ENCODE assay signal across 18 cellular contexts in genomic region chr19:23699521-23699860, GRCh38. TPM values are rescaled to one million over a fixed set of nuclear protein-coding genes. Genes with fewer than 3 reads are reported as not detected.
DNase-seq lines count a peak whose midpoint lies in the region; ATAC-seq, FAIRE-seq and TF ChIP-seq lines count a peak whose summit lies in the region.
"Had no signal": no experiment of that assay in that cellular context is flagged by ENCODE, and none has a peak within 500 bp of the region (broad histone marks: within the 10 kb centered on the region; RNA-seq: fewer than 3 reads in every experiment).

No MANE protein-coding gene starts in this region.

- no peak for TF ChIP-seq EP300 in HepG2 (IDR thresholded peaks at IDR 0.05; ENCODE audit: low read depth in 2 of 2, low read length in 2 of 2)
- no peak for TF ChIP-seq EP300 in HepG2 (CRISPR knock-in tag; IDR thresholded peaks at IDR 0.05; ENCODE audit: borderline replicate concordance)

- no peak for TF ChIP-seq POLR2A in HepG2 (IDR thresholded peaks at IDR 0.05; ENCODE audit: insufficient read depth in 1 of 2, low read depth in 2 of 2, low read length in 2 of 2)
- no peak for TF ChIP-seq POLR2A in right lobe of liver (IDR thresholded peaks at IDR 0.05)
- no peak for TF ChIP-seq POLR2A in spleen (IDR thresholded peaks at IDR 0.05)

- H4K20me1 ChIP-seq in HepG2 (ENCODE audit: insufficient read depth, low read length) = no peaks in the 10 kb centered on the region
- H4K20me1 ChIP-seq in keratinocyte (ENCODE audit: control insufficient read depth, extremely low read depth, insufficient read depth, low read length) = no peaks in the 10 kb centered on the region

- no peak overlapping the region for H2AFZ ChIP-seq in HepG2 (ENCODE audit: low read length)
- peak overlapping the region; percentile 96 for H2AFZ ChIP-seq in keratinocyte (ENCODE audit: control insufficient read depth, low read length)

- intact Hi-C loops in HepG2 (cut with micrococcal nuclease; ENCODE audit: unreplicated experiment) = no loop called here
- intact Hi-C loops in right lobe of liver (cut with DNase I) = no loop called here
- intact Hi-C loops in spleen (cut with DNase I; ENCODE audit: low total_unique reads) = no loop called here

- ATAC-seq in HepG2 = peak; percentile 65
- ATAC-seq in right lobe of liver = no peak
- ATAC-seq in WTC11 = peak; percentile 67
- no peak for ATAC-seq in stimulated activated effector memory CD8-positive, alpha-beta T cell treated with anti-CD3 and anti-CD28 coated beads, Interleukin-12 subunit alpha, Interleukin-12 subunit beta, amount 100 ng/mL, for 72 hours
- no peak for ATAC-seq in HG03139 (IDR thresholded peaks at IDR 0.05; ENCODE audit: unreplicated experiment)
- ATAC-seq: activated CD8-positive, alpha-beta T cell treated with anti-CD3 and anti-CD28 coated beads, Interleukin-2, amount 10 ng/mL, durations not matched to agents 7 days and 5 days; stimulated activated naive B cell treated with anti-CD40 and anti-IgM and Interleukin-4, amounts not matched to agents 10 μg/mL and 1 μg/mL and 100 μg/mL, for 72 hours had no signal

- no peaks in the 10 kb centered on the region for H3K36me3 Mint-ChIP-seq in WTC11
- no peaks in the 10 kb centered on the region for H3K36me3 Mint-ChIP-seq in stimulated activated effector memory CD8-positive, alpha-beta T cell treated with anti-CD3 and anti-CD28 coated beads, Interleukin-12 subunit alpha, Interleukin-12 subunit beta, amount 100 ng/mL, for 72 hours
- H3K36me3 Mint-ChIP-seq: stimulated activated naive B cell treated with anti-CD40 and anti-IgM and Interleukin-4, amounts not matched to agents 10 μg/mL and 1 μg/mL and 100 μg/mL, for 72 hours had no signal

- no peak for DNase-seq in HepG2 (ENCODE audit: low spot score)
- no peak for DNase-seq in right lobe of liver
- DNase-seq in WTC11 (ENCODE audit: low spot score) = peak; percentile 17
- DNase-seq in keratinocyte (ENCODE audit: low read depth, low spot score) = no peak
- DNase-seq in stimulated activated effector memory CD8-positive, alpha-beta T cell treated with anti-CD3 and anti-CD28 coated beads, Interleukin-12 subunit alpha, Interleukin-12 subunit beta, amount 100 ng/mL, for 72 hours (ENCODE audit: low spot score in 2 of 2) = no peak
- DNase-seq in spleen = no peak
- DNase-seq in GM10248 (ENCODE audit: extremely low spot score) = no peak
- DNase-seq: activated CD8-positive, alpha-beta T cell treated with anti-CD3 and anti-CD28 coated beads, Interleukin-2, amount 10 ng/mL, durations not matched to agents 7 days and 5 days; anterior cingulate cortex; KBM-7; midbrain; stimulated activated naive B cell treated with anti-CD40 and anti-IgM and Interleukin-4, amounts not matched to agents 10 μg/mL and 1 μg/mL and 100 μg/mL, for 72 hours; upper lobe of right lung had no signal

- in situ Hi-C loops in HepG2 (cut with HindIII; ENCODE audit: extremely low pct_ligation_motif_present, low pct_unique_long_range_greater_than_20kb) = no loop called here

- H3K27ac Mint-ChIP-seq in WTC11 = no peak overlapping the region
- H3K27ac Mint-ChIP-seq in stimulated activated effector memory CD8-positive, alpha-beta T cell treated with anti-CD3 and anti-CD28 coated beads, Interleukin-12 subunit alpha, Interleukin-12 subunit beta, amount 100 ng/mL, for 72 hours = no peak overlapping the region
- H3K27ac Mint-ChIP-seq: activated CD8-positive, alpha-beta T cell treated with anti-CD3 and anti-CD28 coated beads, Interleukin-2, amount 10 ng/mL, durations not matched to agents 7 days and 5 days; activated T-helper 1 cell treated with anti-CD3 and anti-CD28 coated beads, Interleukin-12 subunit alpha, Interleukin-12 subunit beta, Interleukin-2, Interleukin-4 antibody, amounts not matched to agents 30 ng/mL and 10 ng/mL and 1 ng/mL, durations not matched to agents 14 hours and 24 hours and 36 hours; stimulated activated naive B cell treated with anti-CD40 and anti-IgM and Interleukin-4, amounts not matched to agents 10 μg/mL and 1 μg/mL and 100 μg/mL, for 72 hours had no signal

- H3K79me2 ChIP-seq in HepG2 (ENCODE audit: insufficient read depth, low read length) (no peaks in the 10 kb centered on the region), keratinocyte (ENCODE audit: control insufficient read depth, insufficient read depth, low read length) (no peaks in the 10 kb centered on the region)

- H3K9ac ChIP-seq in HepG2 (ENCODE audit: insufficient read depth, low read depth, low read length) (no peak overlapping the region), keratinocyte (ENCODE audit: control insufficient read depth, extremely low read depth, insufficient read depth, low read length) (peak overlapping the region; percentile 46)

- dilution Hi-C loops in keratinocyte (cut with MboI; ENCODE audit: extremely low pct_ligation_motif_present, low sequenced_read_pairs) = no loop called here

- no peak for TF ChIP-seq RAD21 in HepG2 (CRISPR knock-in tag; IDR thresholded peaks at IDR 0.05)

- FAIRE-seq in HepG2 (lab: Jason Lieb, UNC) (no peak), keratinocyte (lab: Jason Lieb, UNC) (peak; percentile 63)
- FAIRE-seq: islet of Langerhans, pancreas had no signal

- H3K27ac ChIP-seq in HepG2 (ENCODE audit: extremely low read length, insufficient read depth, low read length) = no peak overlapping the region
- no peak overlapping the region for H3K27ac ChIP-seq in right lobe of liver
- H3K27ac ChIP-seq in keratinocyte (ENCODE audit: control insufficient read depth, insufficient read depth, low read length) = peak overlapping the region; percentile 78
- H3K27ac ChIP-seq in spleen = no peak overlapping the region
- H3K27ac ChIP-seq: pancreas, upper lobe of right lung had no signal

- H3K4me2 ChIP-seq in HepG2 (ENCODE audit: low read depth, low read length) = peak overlapping the region; percentile 54
- H3K4me2 ChIP-seq in keratinocyte (ENCODE audit: control insufficient read depth, extremely low read depth, insufficient read depth, low read depth, low read length) = peak overlapping the region; percentile 82
- H3K4me2 ChIP-seq: smooth muscle cell had no signal

- H3K27me3 ChIP-seq in HepG2 (ENCODE audit: control insufficient read depth in 1 of 2, insufficient read depth in 2 of 2, low read length in 2 of 2) (no peaks in the 10 kb centered on the region), right lobe of liver (no peaks in the 10 kb centered on the region), keratinocyte (ENCODE audit: control insufficient read depth, extremely low read depth, insufficient read depth, low read length) (no peaks in the 10 kb centered on the region), spleen (replicated peaks in 1 of 7) (no peaks in the 10 kb centered on the region)
- H3K27me3 ChIP-seq: pancreas, upper lobe of right lung had no signal

- peaks cover 24% of the 10 kb centered on the region for H3K4me1 Mint-ChIP-seq in WTC11
- no peaks in the 10 kb centered on the region for H3K4me1 Mint-ChIP-seq in stimulated activated effector memory CD8-positive, alpha-beta T cell treated with anti-CD3 and anti-CD28 coated beads, Interleukin-12 subunit alpha, Interleukin-12 subunit beta, amount 100 ng/mL, for 72 hours
- H3K4me1 Mint-ChIP-seq: stimulated activated naive B cell treated with anti-CD40 and anti-IgM and Interleukin-4, amounts not matched to agents 10 μg/mL and 1 μg/mL and 100 μg/mL, for 72 hours had no signal

- no peak for TF ChIP-seq CTCF in HepG2 (CRISPR knock-in tag; IDR thresholded peaks at IDR 0.05)
- TF ChIP-seq CTCF in right lobe of liver (IDR thresholded peaks at IDR 0.05) = no peak
- no peak for TF ChIP-seq CTCF in WTC11 (IDR thresholded peaks at IDR 0.05)
- TF ChIP-seq CTCF in keratinocyte (optimal IDR thresholded peaks at IDR 0.05 in 1 of 3, IDR thresholded peaks at IDR 0.05 in 1 of 3, conservative IDR thresholded peaks at IDR 0.05 in 1 of 3; ENCODE audit: extremely low read depth in 1 of 3, insufficient read depth in 2 of 3, low read length in 3 of 3) = no peak
- no peak for TF ChIP-seq CTCF in spleen (IDR thresholded peaks at IDR 0.05 in 8 of 11, conservative IDR thresholded peaks at IDR 0.05 in 3 of 11)
- TF ChIP-seq CTCF in GM10248 (IDR thresholded peaks at IDR 0.05; ENCODE audit: control extremely low read depth, extremely low read depth, low read depth, missing control alignments) = no peak

- no peaks in the 10 kb centered on the region for H3K4me1 ChIP-seq in HepG2 (ENCODE audit: insufficient read depth, low read length)
- H3K4me1 ChIP-seq in right lobe of liver = no peaks in the 10 kb centered on the region
- H3K4me1 ChIP-seq in keratinocyte (ENCODE audit: control insufficient read depth, extremely low read depth, insufficient read depth, low read length) = peaks cover 18% of the 10 kb centered on the region
- H3K4me1 ChIP-seq in spleen = no peaks in the 10 kb centered on the region
- H3K4me1 ChIP-seq: pancreas, upper lobe of right lung had no signal

- H3K9me1 ChIP-seq in keratinocyte (ENCODE audit: control insufficient read depth, extremely low read depth, insufficient read depth, low read length) = no peaks in the 10 kb centered on the region

- 20% methylated on average over 2 of the region's 2 CpGs for WGBS in HepG2 (ENCODE audit: low lambda C conversion rate)
- WGBS in right lobe of liver (ENCODE audit: insufficient coverage, low coverage, low lambda C conversion rate, missing lambda C conversion rate) = 62% methylated on average over 2 of the region's 2 CpGs
- WGBS in spleen, 5 donors = 77 to 83% (median 80%) methylated on average over 2 of the region's 2 CpGs

- H3K9me3 ChIP-seq in HepG2 (ENCODE audit: low read length) (peaks cover 16% of the 10 kb centered on the region; the same call in 1 of the 2 replicates), right lobe of liver (no peaks in the 10 kb centered on the region), keratinocyte (ENCODE audit: control insufficient read depth, low read depth, low read length) (no peaks in the 10 kb centered on the region), spleen (peaks cover 0 to 40% (median 0%) of the 10 kb centered on the region in 8 donors)
- H3K9me3 ChIP-seq: pancreas, upper lobe of right lung had no signal

- peaks cover 5% of the 10 kb centered on the region; the same call in 1 of the 2 replicates for H3K9me3 Mint-ChIP-seq in WTC11
- H3K9me3 Mint-ChIP-seq in stimulated activated effector memory CD8-positive, alpha-beta T cell treated with anti-CD3 and anti-CD28 coated beads, Interleukin-12 subunit alpha, Interleukin-12 subunit beta, amount 100 ng/mL, for 72 hours = no peaks in the 10 kb centered on the region

- H3K27me3 Mint-ChIP-seq in WTC11 (ENCODE audit: low read depth) = peaks cover 3% of the 10 kb centered on the region; the same call in 1 of the 2 replicates

- no peaks in the 10 kb centered on the region for H3K36me3 ChIP-seq in HepG2 (replicated peaks in 1 of 2; ENCODE audit: control insufficient read depth in 1 of 2, insufficient read depth in 2 of 2, low read length in 2 of 2)
- H3K36me3 ChIP-seq in right lobe of liver = no peaks in the 10 kb centered on the region
- H3K36me3 ChIP-seq in keratinocyte (ENCODE audit: control insufficient read depth in 2 of 2, extremely low read depth in 1 of 2, insufficient read depth in 2 of 2, low read length in 2 of 2) = no peaks in the 10 kb centered on the region
- no peaks in the 10 kb centered on the region for H3K36me3 ChIP-seq in spleen
- H3K36me3 ChIP-seq: pancreas, upper lobe of right lung had no signal

- H3K4me3 Mint-ChIP-seq in WTC11 = no peak overlapping the region
- H3K4me3 Mint-ChIP-seq in stimulated activated effector memory CD8-positive, alpha-beta T cell treated with anti-CD3 and anti-CD28 coated beads, Interleukin-12 subunit alpha, Interleukin-12 subunit beta, amount 100 ng/mL, for 72 hours = no peak overlapping the region
- H3K4me3 Mint-ChIP-seq: activated CD8-positive, alpha-beta T cell treated with anti-CD3 and anti-CD28 coated beads, Interleukin-2, amount 10 ng/mL, durations not matched to agents 7 days and 5 days; activated T-helper 1 cell treated with anti-CD3 and anti-CD28 coated beads, Interleukin-12 subunit alpha, Interleukin-12 subunit beta, Interleukin-2, Interleukin-4 antibody, amounts not matched to agents 30 ng/mL and 10 ng/mL and 1 ng/mL, durations not matched to agents 14 hours and 24 hours and 36 hours; stimulated activated naive B cell treated with anti-CD40 and anti-IgM and Interleukin-4, amounts not matched to agents 10 μg/mL and 1 μg/mL and 100 μg/mL, for 72 hours had no signal

- no TSS peak for BruUV-seq in HepG2 (replicated peaks; lab: Mats Ljungman, UMichigan)

- CTCF ChIA-PET in HepG2 (lab: Yijun Ruan, JAX; ENCODE audit: low intra/inter-chr PET ratio, low total read pairs) (no interaction called here), WTC11 (lab: Charles Lee) (no interaction called here), GM10248 (lab: Yijun Ruan, JAX) (interaction anchor here (1.9 kb wide), 1 partner anchor 10 kb away, joined by 4 read pairs; no protein-coding TSS in a partner anchor)

- POLR2A ChIA-PET in HepG2 (lab: Yijun Ruan, JAX) = interaction anchor here (2.2 kb wide), 1 partner anchor 12 kb away, joined by 12 read pairs; the partner anchor contains the start of gene ZNF675
- POLR2A ChIA-PET in WTC11 (lab: Charles Lee) = interaction anchor here (1.2 kb wide), 1 partner anchor 12 kb away, joined by 4 read pairs; the partner anchor contains the start of gene ZNF675
- POLR2A ChIA-PET in GM10248 (lab: Yijun Ruan, JAX) = no interaction called here

- peak overlapping the region in 2 of 3 experiments; percentile 23 to 24; a peak in 3 of 6 replicates for H3K4me3 ChIP-seq in HepG2 (replicated peaks in 1 of 3; ENCODE audit: insufficient read depth in 1 of 3, low read depth in 2 of 3, low read length in 3 of 3)
- no peak overlapping the region for H3K4me3 ChIP-seq in right lobe of liver
- H3K4me3 ChIP-seq in keratinocyte (ENCODE audit: control insufficient read depth in 2 of 3, extremely low read depth in 1 of 3, insufficient read depth in 2 of 3, low read depth in 1 of 3, low read length in 3 of 3) = peak overlapping the region; percentile 0 to 59 (median 55)
- H3K4me3 ChIP-seq in spleen = no peak overlapping the region
- H3K4me3 ChIP-seq: pancreas, smooth muscle cell, upper lobe of right lung had no signal

RNA-seq across cellular contexts. Expression of gene ZNF675, which starts 12.5 kb away (rescaled TPM):
- 12.8 and 13.1 TPM in 2 replicates for total RNA-seq in HepG2 (2016; rRNA removed; fragmentation: Illumina TruSeq; extraction: Trizol)
- 2.5 and 3.8 TPM in 2 replicates for total RNA-seq in HepG2 (2016; cell fraction: cytosol; rRNA removed; fragmentation: Illumina TruSeq; extraction: Trizol; ENCODE audit: low read depth)
- 11.9 and 14.7 TPM in 2 replicates for total RNA-seq in HepG2 (2016; cell fraction: insoluble cytoplasmic fraction; rRNA removed; fragmentation: Illumina TruSeq; extraction: Trizol)
- 4.5 and 7.3 TPM in 2 replicates for total RNA-seq in HepG2 (2016; cell fraction: membrane; rRNA removed; fragmentation: Illumina TruSeq; extraction: Trizol)
- 20.1 and 21.7 TPM in 2 replicates for total RNA-seq in HepG2 (2016; cell fraction: nucleus; rRNA removed; fragmentation: Illumina TruSeq; extraction: Trizol)
- polyA plus RNA-seq in HepG2 (2011; rRNA removed) = 2.5 and 3.1 TPM in 2 replicates
- 1.5 and 2.3 TPM in 2 replicates for polyA plus RNA-seq in HepG2 (2011; cell fraction: cytosol; rRNA removed)
- 1.9 and 2.6 TPM in 2 replicates for polyA plus RNA-seq in HepG2 (2011; cell fraction: nucleus; rRNA removed)
- polyA plus RNA-seq in HepG2 (2012) = 2.4 and 3.5 TPM in 2 replicates
- polyA plus RNA-seq in HepG2 (2016; cell fraction: cytosol; fragmentation: Illumina TruSeq; extraction: Trizol; ENCODE audit: low read depth) = 0.59 and 1.2 TPM in 2 replicates
- polyA plus RNA-seq in HepG2 (2016; cell fraction: insoluble cytoplasmic fraction; fragmentation: Illumina TruSeq; extraction: Trizol; ENCODE audit: low read depth) = 8.6 and 9.0 TPM in 2 replicates
- 1.5 and 2.4 TPM in 2 replicates for polyA plus RNA-seq in HepG2 (2016; cell fraction: membrane; fragmentation: Illumina TruSeq; extraction: Trizol; ENCODE audit: low read depth)
- 17.8 and 18.3 TPM in 2 replicates for polyA plus RNA-seq in HepG2 (2016; cell fraction: nucleus; fragmentation: Illumina TruSeq; extraction: Trizol; ENCODE audit: insufficient read depth, low read depth)
- 4.2 and 10.8 TPM in 2 replicates for polyA minus RNA-seq in HepG2 (2011; rRNA and poly(A)+ RNA removed; ENCODE audit: low replicate concordance)
- 2.9 and 4.1 TPM in 2 replicates for polyA minus RNA-seq in HepG2 (2011; cell fraction: cytosol; rRNA and poly(A)+ RNA removed)
- 11.8 and 14.4 TPM in 2 replicates for polyA minus RNA-seq in HepG2 (2011; cell fraction: nucleus; rRNA and poly(A)+ RNA removed)
- total RNA-seq in right lobe of liver = 1 to 10 TPM; 1.1 to 5.3 (median 2.4) TPM
- total RNA-seq in WTC11 (2021) = 28.9 to 34.3 TPM (median 29.7 TPM) in 3 replicates
- polyA plus RNA-seq in keratinocyte = 8.0 to 15.3 TPM (median 14.2 TPM) in 3 replicates
- 38.7 TPM for polyA plus RNA-seq in keratinocyte (2011; ENCODE audit: low read depth)
- 5.9 and 10.6 TPM in 2 replicates for polyA plus RNA-seq in keratinocyte (2011; cell fraction: cytosol; rRNA removed)
- polyA plus RNA-seq in keratinocyte (2011; cell fraction: nucleus; rRNA removed) = 19.2 and 23.4 TPM in 2 replicates
- polyA plus RNA-seq in keratinocyte (2012; ENCODE audit: low replicate concordance) = 8.1 and 19.2 TPM in 2 replicates
- polyA minus RNA-seq in keratinocyte = 13.5 to 19.9 TPM (median 19.4 TPM) in 3 replicates
- 6.3 TPM for polyA minus RNA-seq in keratinocyte (2011; cell fraction: cytosol; rRNA and poly(A)+ RNA removed)
- polyA minus RNA-seq in keratinocyte (2011; cell fraction: nucleus; rRNA and poly(A)+ RNA removed) = 22.3 and 32.3 TPM in 2 replicates
- total RNA-seq in spleen = 10 to 100 TPM; 16.4 to 38.8 (median 21.3) TPM
- 1 to 10 TPM; 5.4 to 8.1 (median 5.8) TPM for polyA plus RNA-seq in spleen

RNA-seq across cellular contexts. Expression of gene ZNF681, which starts 59.2 kb away (rescaled TPM):
- not detected in 2 replicates for total RNA-seq in HepG2 (2016; rRNA removed; fragmentation: Illumina TruSeq; extraction: Trizol)
- total RNA-seq in HepG2 (2016; cell fraction: cytosol; rRNA removed; fragmentation: Illumina TruSeq; extraction: Trizol; ENCODE audit: low read depth) = not detected in 2 replicates
- total RNA-seq in HepG2 (2016; cell fraction: insoluble cytoplasmic fraction; rRNA removed; fragmentation: Illumina TruSeq; extraction: Trizol) = not detected in 2 replicates
- total RNA-seq in HepG2 (2016; cell fraction: membrane; rRNA removed; fragmentation: Illumina TruSeq; extraction: Trizol) = not detected in 2 replicates
- total RNA-seq in HepG2 (2016; cell fraction: nucleus; rRNA removed; fragmentation: Illumina TruSeq; extraction: Trizol) = not detected in 2 replicates
- polyA plus RNA-seq in HepG2 (2011; rRNA removed) = not detected in 2 replicates
- not detected in 2 replicates for polyA plus RNA-seq in HepG2 (2011; cell fraction: cytosol; rRNA removed)
- polyA plus RNA-seq in HepG2 (2011; cell fraction: nucleus; rRNA removed) = not detected in 2 replicates
- polyA plus RNA-seq in HepG2 (2012) = not detected in 2 replicates
- not detected in 2 replicates for polyA plus RNA-seq in HepG2 (2016; cell fraction: cytosol; fragmentation: Illumina TruSeq; extraction: Trizol; ENCODE audit: low read depth)
- polyA plus RNA-seq in HepG2 (2016; cell fraction: insoluble cytoplasmic fraction; fragmentation: Illumina TruSeq; extraction: Trizol; ENCODE audit: low read depth) = not detected in 2 replicates
- not detected in 2 replicates for polyA plus RNA-seq in HepG2 (2016; cell fraction: membrane; fragmentation: Illumina TruSeq; extraction: Trizol; ENCODE audit: low read depth)
- not detected in 2 replicates for polyA plus RNA-seq in HepG2 (2016; cell fraction: nucleus; fragmentation: Illumina TruSeq; extraction: Trizol; ENCODE audit: insufficient read depth, low read depth)
- polyA minus RNA-seq in HepG2 (2011; rRNA and poly(A)+ RNA removed; ENCODE audit: low replicate concordance) = not detected in 2 replicates
- not detected in 2 replicates for polyA minus RNA-seq in HepG2 (2011; cell fraction: cytosol; rRNA and poly(A)+ RNA removed)
- not detected in 2 replicates for polyA minus RNA-seq in HepG2 (2011; cell fraction: nucleus; rRNA and poly(A)+ RNA removed)
- under 1 TPM; under 0.01 to 0.49 (median 0.08) TPM for total RNA-seq in right lobe of liver
- 12.9 to 16.9 TPM (median 14.5 TPM) in 3 replicates for total RNA-seq in WTC11 (2021)
- polyA plus RNA-seq in keratinocyte = 0.96 to 1.4 TPM (median 1.1 TPM) in 3 replicates
- polyA plus RNA-seq in keratinocyte (2011; ENCODE audit: low read depth) = 2.4 TPM
- polyA plus RNA-seq in keratinocyte (2011; cell fraction: cytosol; rRNA removed) = 0.43 and 1.00 TPM in 2 replicates
- 1.9 and 2.5 TPM in 2 replicates for polyA plus RNA-seq in keratinocyte (2011; cell fraction: nucleus; rRNA removed)
- polyA plus RNA-seq in keratinocyte (2012; ENCODE audit: low replicate concordance) = 1.5 and 2.4 TPM in 2 replicates
- polyA minus RNA-seq in keratinocyte = 0.39 to 1.6 TPM (median 0.86 TPM) in 3 replicates
- 0.58 TPM for polyA minus RNA-seq in keratinocyte (2011; cell fraction: cytosol; rRNA and poly(A)+ RNA removed)
- 1.3 and 3.4 TPM in 2 replicates for polyA minus RNA-seq in keratinocyte (2011; cell fraction: nucleus; rRNA and poly(A)+ RNA removed)
- 1 to 10 TPM; 3.0 to 6.8 (median 4.2) TPM for total RNA-seq in spleen
- 1 to 10 TPM in 2 of 3 donors, under 1 TPM in 1; 0.93 to 1.7 (median 1.1) TPM for polyA plus RNA-seq in spleen

Comparison
In these comparisons a context has a peak if more than half of its experiments do, and no peak if none do; other contexts are left out.
1. ATAC-seq: peak in HepG2 (single experiment) and WTC11 (single experiment); none in right lobe of liver (0 of 4), stimulated activated effector memory CD8-positive, alpha-beta T cell treated with anti-CD3 and anti-CD28 coated beads, Interleukin-12 subunit alpha, Interleukin-12 subunit beta, amount 100 ng/mL, for 72 hours (single experiment) and HG03139 (single experiment).
2. H3K4me3 ChIP-seq: peak in HepG2 (2 of 3) and keratinocyte (3 of 3); none in right lobe of liver (0 of 3) and spleen (0 of 8).